Comparison of ENCODE assay signal across 41 cellular contexts in genomic region chr4:94329933-94330332, GRCh38. TPM values are rescaled to one million over a fixed set of nuclear protein-coding genes. Genes with fewer than 3 reads are reported as not detected.
"Had no signal": no experiment of that assay in that cellular context is flagged by ENCODE, and none has a peak within 500 bp of the region (broad histone marks: within the 10 kb centered on the region; RNA-seq: fewer than 3 reads in every experiment).

No MANE protein-coding gene starts in this region.

- H3K27ac ChIP-seq: ascending aorta, cardiac muscle cell, WERI-Rb-1 had no signal

- FAIRE-seq: bronchial epithelial cell, TTC549 had no signal

- DNase-seq: activated CD4-positive, alpha-beta memory T cell treated with anti-CD3 and anti-CD28 coated beads, Interleukin-2, amount 10 ng/mL, durations not matched to agents 7 days and 5 days; activated CD4-positive, alpha-beta T cell treated with anti-CD3 and anti-CD28 coated beads for 1 hour; activated CD4-positive, alpha-beta T cell treated with anti-CD3 and anti-CD28 coated beads for 36 hours; activated CD4-positive, alpha-beta T cell treated with anti-CD3 and anti-CD28 coated beads for 48 hours; activated CD4-positive, alpha-beta T cell treated with anti-CD3 and anti-CD28 coated beads, Interleukin-2, amount 10 ng/mL, durations not matched to agents 7 days and 5 days; activated CD4-positive, alpha-beta T cell treated with anti-CD3 and anti-CD28 coated beads, Interleukin-2, amount 50 U/mL, for 48 hours; activated CD4-positive, CD25-positive, alpha-beta regulatory T cell; activated CD8-positive, alpha-beta memory T cell treated with anti-CD3 and anti-CD28 coated beads for 24 hours; activated CD8-positive, alpha-beta memory T cell treated with anti-CD3 and anti-CD28 coated beads, Interleukin-2, amount 10 ng/mL, durations not matched to agents 7 days and 5 days; activated CD8-positive, alpha-beta memory T cell treated with anti-CD3 and anti-CD28 coated beads, Interleukin-2, amount 50 U/mL, for 48 hours; activated CD8-positive, alpha-beta T cell treated with anti-CD3 and anti-CD28 coated beads, Interleukin-2, amount 10 ng/mL, durations not matched to agents 7 days and 5 days; activated effector memory CD4-positive, alpha-beta T cell treated with Interleukin-2 at 50 U/mL for 16 hours; activated gamma-delta T cell; activated naive CD4-positive, alpha-beta T cell treated with anti-CD3 and anti-CD28 coated beads, Interleukin-2, amount 10 ng/mL, durations not matched to agents 7 days and 5 days; activated naive CD4-positive, alpha-beta T cell treated with Interleukin-2 at 50 U/mL for 16 hours; activated naive CD8-positive, alpha-beta T cell treated with anti-CD3 and anti-CD28 coated beads, Interleukin-2, amount 10 ng/mL, durations not matched to agents 7 days and 5 days; activated naive CD8-positive, alpha-beta T cell treated with anti-CD3 and anti-CD28 coated beads, Interleukin-2, amount 50 U/mL, for 24 hours; activated T-cell treated with anti-CD3 and anti-CD28 coated beads, Interleukin-2, amount 50 U/mL, for 24 hours; activated T-cell treated with anti-CD3 and anti-CD28 coated beads, Interleukin-2, amount 50 U/mL, for 48 hours; amygdala; anterior cingulate cortex; caudate nucleus; cerebellar nuclear complex; T-helper 1 cell; T-helper 2 cell; T-helper 9 cell; WERI-Rb-1 had no signal

- H3K27me3 ChIP-seq: ascending aorta, cardiac muscle cell had no signal

- H3K4me3 ChIP-seq: ascending aorta, cardiac muscle cell had no signal

- H3K27me3 Mint-ChIP-seq: activated naive CD8-positive, alpha-beta T cell treated with anti-CD3 and anti-CD28 coated beads, Interleukin-2, amount 10 ng/mL, durations not matched to agents 7 days and 5 days; central memory CD8-positive, alpha-beta T cell had no signal

- H3K27ac Mint-ChIP-seq: activated CD4-positive, alpha-beta memory T cell treated with anti-CD3 and anti-CD28 coated beads, Interleukin-2, amount 10 ng/mL, durations not matched to agents 7 days and 5 days; activated CD4-positive, alpha-beta T cell treated with anti-CD3 and anti-CD28 coated beads for 36 hours; activated CD4-positive, alpha-beta T cell treated with anti-CD3 and anti-CD28 coated beads, Interleukin-2, amount 10 ng/mL, durations not matched to agents 7 days and 5 days; activated CD8-positive, alpha-beta memory T cell treated with anti-CD3 and anti-CD28 coated beads, Interleukin-2, amount 10 ng/mL, durations not matched to agents 7 days and 5 days; activated CD8-positive, alpha-beta T cell treated with anti-CD3 and anti-CD28 coated beads, Interleukin-2, amount 10 ng/mL, durations not matched to agents 7 days and 5 days; activated naive CD4-positive, alpha-beta T cell treated with anti-CD3 and anti-CD28 coated beads, Interleukin-2, amount 10 ng/mL, durations not matched to agents 7 days and 5 days; activated naive CD4-positive, alpha-beta T cell treated with anti-CD3 and anti-CD28 coated beads, Interleukin-2, amount 50 U/mL, for 24 hours; activated naive CD8-positive, alpha-beta T cell; activated naive CD8-positive, alpha-beta T cell treated with anti-CD3 and anti-CD28 coated beads, Interleukin-2, amount 10 ng/mL, durations not matched to agents 7 days and 5 days; activated naive CD8-positive, alpha-beta T cell treated with anti-CD3 and anti-CD28 coated beads, Interleukin-2, amount 50 U/mL, for 24 hours; activated T-cell treated with anti-CD3 and anti-CD28 coated beads, Interleukin-2, amount 50 U/mL, for 24 hours; activated T-helper 2 cell treated with anti-CD3 and anti-CD28 coated beads, Interferon-gamma antibody, Interleukin-2, Interleukin-4, amounts not matched to agents 10 μg/mL and 5 μg/mL and 100 μg/mL, durations not matched to agents 14 hours and 24 hours and 36 hours; brain; T-helper 1 cell treated with Interleukin-12 subunit alpha and Interleukin-12 subunit beta and Interleukin-4 antibody, amounts not matched to agents 30 μg/mL and 1 μg/mL, for 36 hours; T-helper 2 cell treated with Interferon-gamma antibody and Interleukin-4, amounts not matched to agents 5 μg/mL and 100 μg/mL, for 36 hours; WTC11 had no signal

- H3K4me1 Mint-ChIP-seq: activated CD4-positive, alpha-beta T cell treated with anti-CD3 and anti-CD28 coated beads for 36 hours; activated CD4-positive, alpha-beta T cell treated with anti-CD3 and anti-CD28 coated beads, Interleukin-2, amount 10 ng/mL, durations not matched to agents 7 days and 5 days; activated CD8-positive, alpha-beta memory T cell treated with anti-CD3 and anti-CD28 coated beads, Interleukin-2, amount 10 ng/mL, durations not matched to agents 7 days and 5 days; activated naive CD4-positive, alpha-beta T cell treated with anti-CD3 and anti-CD28 coated beads, Interleukin-2, amount 10 ng/mL, durations not matched to agents 7 days and 5 days; activated naive CD4-positive, alpha-beta T cell treated with anti-CD3 and anti-CD28 coated beads, Interleukin-2, amount 50 U/mL, for 24 hours; activated naive CD8-positive, alpha-beta T cell treated with anti-CD3 and anti-CD28 coated beads, Interleukin-2, amount 10 ng/mL, durations not matched to agents 7 days and 5 days; activated naive CD8-positive, alpha-beta T cell treated with anti-CD3 and anti-CD28 coated beads, Interleukin-2, amount 50 U/mL, for 24 hours; brain; central memory CD8-positive, alpha-beta T cell had no signal

- H3K4me1 ChIP-seq: ascending aorta had no signal

- H3K36me3 ChIP-seq: ascending aorta, cardiac muscle cell, WERI-Rb-1 had no signal

- H3K4me3 Mint-ChIP-seq: activated CD4-positive, alpha-beta memory T cell treated with anti-CD3 and anti-CD28 coated beads, Interleukin-2, amount 10 ng/mL, durations not matched to agents 7 days and 5 days; activated CD4-positive, alpha-beta T cell treated with anti-CD3 and anti-CD28 coated beads for 36 hours; activated CD4-positive, alpha-beta T cell treated with anti-CD3 and anti-CD28 coated beads, Interleukin-2, amount 10 ng/mL, durations not matched to agents 7 days and 5 days; activated CD8-positive, alpha-beta memory T cell treated with anti-CD3 and anti-CD28 coated beads, Interleukin-2, amount 10 ng/mL, durations not matched to agents 7 days and 5 days; activated CD8-positive, alpha-beta T cell treated with anti-CD3 and anti-CD28 coated beads, Interleukin-2, amount 10 ng/mL, durations not matched to agents 7 days and 5 days; activated naive CD4-positive, alpha-beta T cell treated with anti-CD3 and anti-CD28 coated beads, Interleukin-2, amount 10 ng/mL, durations not matched to agents 7 days and 5 days; activated naive CD4-positive, alpha-beta T cell treated with anti-CD3 and anti-CD28 coated beads, Interleukin-2, amount 50 U/mL, for 24 hours; activated naive CD8-positive, alpha-beta T cell; activated naive CD8-positive, alpha-beta T cell treated with anti-CD3 and anti-CD28 coated beads, Interleukin-2, amount 10 ng/mL, durations not matched to agents 7 days and 5 days; activated naive CD8-positive, alpha-beta T cell treated with anti-CD3 and anti-CD28 coated beads, Interleukin-2, amount 50 U/mL, for 24 hours; activated T-cell treated with anti-CD3 and anti-CD28 coated beads, Interleukin-2, amount 50 U/mL, for 24 hours; brain; central memory CD8-positive, alpha-beta T cell; T-helper 1 cell treated with Interleukin-12 subunit alpha and Interleukin-12 subunit beta and Interleukin-4 antibody, amounts not matched to agents 30 μg/mL and 1 μg/mL, for 36 hours; T-helper 2 cell treated with Interferon-gamma antibody and Interleukin-4, amounts not matched to agents 5 μg/mL and 100 μg/mL, for 36 hours; WTC11 had no signal

- ATAC-seq: activated CD4-positive, alpha-beta T cell treated with anti-CD3 and anti-CD28 coated beads for 36 hours; activated CD4-positive, CD25-positive, alpha-beta regulatory T cell treated with anti-CD3 and anti-CD28 coated beads, Interleukin-2, amount 50 U/mL, for 24 hours; activated CD8-positive, alpha-beta memory T cell treated with anti-CD3 and anti-CD28 coated beads, Interleukin-2, amount 10 ng/mL, durations not matched to agents 7 days and 5 days; activated CD8-positive, alpha-beta T cell treated with anti-CD3 and anti-CD28 coated beads, Interleukin-2, amount 10 ng/mL, durations not matched to agents 7 days and 5 days; activated naive CD8-positive, alpha-beta T cell treated with anti-CD3 and anti-CD28 coated beads, Interleukin-2, amount 50 U/mL, for 24 hours; WTC11 had no signal

- H3K36me3 Mint-ChIP-seq: activated naive CD4-positive, alpha-beta T cell treated with anti-CD3 and anti-CD28 coated beads, Interleukin-2, amount 10 ng/mL, durations not matched to agents 7 days and 5 days; activated naive CD8-positive, alpha-beta T cell treated with anti-CD3 and anti-CD28 coated beads, Interleukin-2, amount 10 ng/mL, durations not matched to agents 7 days and 5 days; brain had no signal

RNA-seq across cellular contexts. Expression of gene HPGDS, which starts 12.7 kb away (rescaled TPM):
- total RNA-seq: activated CD4-positive, alpha-beta T cell treated with anti-CD3 and anti-CD28 coated beads for 36 hours; activated CD8-positive, alpha-beta T cell treated with anti-CD3 and anti-CD28 coated beads, Interleukin-2, amount 10 ng/mL, durations not matched to agents 7 days and 5 days; activated naive CD8-positive, alpha-beta T cell treated with anti-CD3 and anti-CD28 coated beads, Interleukin-2, amount 10 ng/mL, durations not matched to agents 7 days and 5 days; ascending aorta; bronchial epithelial cell; cardiac muscle cell; chondrocyte; WTC11 had no signal
- polyA plus RNA-seq: cardiac muscle cell had no signal
